ENCODE assay signal across 13 cellular contexts in the genomic region with DNA sequence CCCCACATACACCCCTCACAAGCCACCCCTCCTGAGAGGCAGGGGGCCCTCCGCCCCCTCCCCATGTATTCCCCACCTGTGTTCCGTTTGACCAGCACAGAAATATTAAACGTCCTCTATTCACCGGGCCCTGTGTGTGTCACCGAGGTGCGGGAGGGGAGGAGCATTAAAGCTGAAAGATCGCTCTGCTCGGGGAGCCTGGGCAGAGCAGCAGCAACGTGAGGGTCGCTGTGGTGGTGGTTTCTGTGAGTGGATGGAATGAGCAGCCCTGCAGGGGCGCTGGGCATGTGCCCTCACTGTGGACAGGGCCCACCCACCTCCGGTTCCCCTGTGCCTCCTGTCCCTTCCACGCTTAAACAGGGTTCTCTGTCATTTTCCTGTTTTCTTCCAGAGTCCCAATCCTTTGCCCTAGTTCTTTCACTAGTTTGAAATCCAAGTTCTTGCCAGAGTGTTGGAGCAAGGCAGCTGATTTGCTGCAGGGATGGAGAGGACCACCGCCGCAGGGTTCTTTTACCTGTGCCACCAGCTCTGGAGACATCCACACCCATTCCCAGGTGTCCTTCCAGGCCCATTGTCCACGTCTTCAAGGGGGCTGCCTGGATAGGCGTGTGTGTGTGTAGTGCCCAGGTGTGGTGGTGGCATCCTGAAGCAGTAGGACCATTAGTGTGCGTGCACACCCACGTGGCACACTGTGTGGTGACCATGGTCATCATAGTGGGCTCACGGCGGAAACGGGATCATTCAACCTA. TPM values are rescaled to one million over a fixed set of nuclear protein-coding genes. Genes with fewer than 3 reads are reported as not detected.
DNase-seq lines count a peak whose midpoint lies in the region; ATAC-seq and TF ChIP-seq lines count a peak whose summit lies in the region.
"Had no signal": no experiment of that assay in that cellular context is flagged by ENCODE, and none has a peak within 500 bp of the region (broad histone marks: within the 10 kb centered on the region; RNA-seq: fewer than 3 reads in every experiment).

No MANE protein-coding gene starts in this region.

- H3K9me3 ChIP-seq in neural progenitor cell (ENCODE audit: low read depth) (no peaks in the 10 kb centered on the region), upper lobe of right lung (no peaks in the 10 kb centered on the region)
- H3K9me3 ChIP-seq: HAP-1 had no signal

- H3K27ac Mint-ChIP-seq in brain = peak overlapping the region; percentile 33 to 82 (median 56)
- H3K27ac Mint-ChIP-seq in neural progenitor cell = peak overlapping the region; percentile 69

- H3K27me3 ChIP-seq in neural progenitor cell (no peaks in the 10 kb centered on the region), upper lobe of right lung (no peaks in the 10 kb centered on the region)

- H3K4me3 Mint-ChIP-seq in brain (no peak overlapping the region), neural progenitor cell (peak overlapping the region; percentile 27)

- peaks cover 3% of the 10 kb centered on the region for H4K20me1 ChIP-seq in neural progenitor cell (ENCODE audit: low read depth)

- H3K36me3 Mint-ChIP-seq in brain = peaks cover 6% of the 10 kb centered on the region
- H3K36me3 Mint-ChIP-seq in neural progenitor cell = peaks cover 7% of the 10 kb centered on the region

- H3K27ac ChIP-seq in neural progenitor cell = no peak overlapping the region
- no peak overlapping the region for H3K27ac ChIP-seq in upper lobe of right lung

- peaks cover 0 to 3% (median 0%) of the 10 kb centered on the region in 5 experiments for H3K9me3 Mint-ChIP-seq in brain
- H3K9me3 Mint-ChIP-seq in neural progenitor cell = no peaks in the 10 kb centered on the region

- peaks cover 7% of the 10 kb centered on the region for H3K4me1 ChIP-seq in neural progenitor cell
- peaks cover 7% of the 10 kb centered on the region for H3K4me1 ChIP-seq in upper lobe of right lung

- intact Hi-C loops in left ventricle myocardium superior (cut with micrococcal nuclease) (loop anchor here (5.0 kb wide), 1 partner anchor 233 kb away; no protein-coding TSS in a partner anchor), Right ventricle myocardium superior (cut with DNase I) (loop anchor here (10.0 kb wide), 1 partner anchor 174 kb away; the partner anchor contains the start of gene FRS3), upper lobe of right lung (cut with DNase I) (loop anchor here (5.0 kb wide), 1 partner anchor 82 kb away; no protein-coding TSS in a partner anchor)

- H2AFZ ChIP-seq in neural progenitor cell (replicated peaks) = no peak overlapping the region

- DNase-seq in left ventricle myocardium superior = peak; percentile 23
- no peak for DNase-seq in Right ventricle myocardium superior
- DNase-seq in neural progenitor cell (ENCODE audit: low spot score) = no peak
- DNase-seq in upper lobe of right lung = peak; percentile 51
- no peak for DNase-seq in GDM1 (lab: John Stamatoyannopoulos, UW)
- DNase-seq in NCI-H1436 treated with DMSO at 0.1 percent for 48 hours (lab: John Stamatoyannopoulos, UW) = no peak
- no peak for DNase-seq in GM13977 (ENCODE audit: low spot score)
- DNase-seq: DMS79 treated with DMSO at 0.1 percent for 48 hours, GF-D8, NCI-H2029 treated with DMSO at 0.1 percent for 48 hours, SIG-M5 had no signal

- in situ Hi-C loops in GM13977 (cut with MboI; ENCODE audit: low pct_unique_long_range_greater_than_20kb, low sequenced_read_pairs, unreplicated experiment) = no loop called here

- H3K4me1 Mint-ChIP-seq in brain (peaks cover 35% of the 10 kb centered on the region), neural progenitor cell (peaks cover 17% of the 10 kb centered on the region)

- H3K9ac ChIP-seq in neural progenitor cell = no peak overlapping the region

- ATAC-seq in left ventricle myocardium superior (no peak), Right ventricle myocardium superior (ENCODE audit: poor library complexity) (no peak), upper lobe of right lung (no peak)

- TF ChIP-seq CTCF in brain (conservative IDR thresholded peaks at IDR 0.05) = no peak
- no peak for TF ChIP-seq CTCF in neural progenitor cell (IDR thresholded peaks at IDR 0.05)
- TF ChIP-seq CTCF in upper lobe of right lung (IDR thresholded peaks at IDR 0.05) = no peak
- no peak for TF ChIP-seq CTCF in GM13977 (IDR thresholded peaks at IDR 0.05; ENCODE audit: extremely low read depth, insufficient read depth, missing control alignments)

- H3K27me3 Mint-ChIP-seq in brain (peaks cover 3% of the 10 kb centered on the region), neural progenitor cell (ENCODE audit: insufficient read depth, low read depth) (peaks cover 4% of the 10 kb centered on the region)

- H3K36me3 ChIP-seq in neural progenitor cell (no peaks in the 10 kb centered on the region), upper lobe of right lung (peaks cover 19% of the 10 kb centered on the region)
- H3K36me3 ChIP-seq: HAP-1 had no signal

- no peak overlapping the region for H3K4me2 ChIP-seq in neural progenitor cell

- H3K4me3 ChIP-seq in neural progenitor cell (no peak overlapping the region), upper lobe of right lung (no peak overlapping the region)
- H3K4me3 ChIP-seq: HAP-1 had no signal

- H3F3A ChIP-seq in neural progenitor cell (ENCODE audit: low read depth) = peaks cover 16% of the 10 kb centered on the region

- H3K79me2 ChIP-seq in neural progenitor cell (ENCODE audit: low read depth) = no peaks in the 10 kb centered on the region

RNA-seq across cellular contexts. Expression of gene MDFI, which starts 37.6 kb away (rescaled TPM):
- total RNA-seq in left ventricle myocardium superior = 1.3 TPM
- total RNA-seq in Right ventricle myocardium superior = 1.1 TPM
- 3.8 TPM for polyA plus RNA-seq in brain (ENCODE audit: insufficient read depth, low read depth, low replicate concordance)
- total RNA-seq in neural progenitor cell (ENCODE audit: low replicate concordance) = 29.5 and 87.4 TPM in 2 replicates
- 11.0 TPM for total RNA-seq in upper lobe of right lung

RNA-seq across cellular contexts. Expression of gene FOXP4, which starts 54.5 kb away (rescaled TPM):
- total RNA-seq in left ventricle myocardium superior (16.8 TPM), Right ventricle myocardium superior (14.4 TPM), neural progenitor cell (ENCODE audit: low replicate concordance) (2.7 and 6.9 TPM in 2 replicates), upper lobe of right lung (29.9 TPM)
- 184 TPM for polyA plus RNA-seq in brain (ENCODE audit: insufficient read depth, low read depth, low replicate concordance)

Comparison
In these comparisons a context has a peak if more than half of its experiments do, and no peak if none do; other contexts are left out.
1. DNase-seq: peak in left ventricle myocardium superior (single experiment) and upper lobe of right lung (single experiment); none in Right ventricle myocardium superior (single experiment), neural progenitor cell (single experiment), GDM1 (single experiment), NCI-H1436 treated with DMSO at 0.1 percent for 48 hours (single experiment) and GM13977 (single experiment).